ENCODE assay signal across 12 cellular contexts in genomic region chr9:32430720-32431119, GRCh38. TPM values are rescaled to one million over a fixed set of nuclear protein-coding genes. Genes with fewer than 3 reads are reported as not detected.
DNase-seq lines count a peak whose midpoint lies in the region; ATAC-seq and TF ChIP-seq lines count a peak whose summit lies in the region.
"Had no signal": no experiment of that assay in that cellular context is flagged by ENCODE, and none has a peak within 500 bp of the region (broad histone marks: within the 10 kb centered on the region; RNA-seq: fewer than 3 reads in every experiment).

No MANE protein-coding gene starts in this region.

- H3K4me3 Mint-ChIP-seq in HFFc6, result peak overlapping the region; percentile 67
- H3K4me3 Mint-ChIP-seq in type B pancreatic cell, result no peak overlapping the region
- H3K4me3 Mint-ChIP-seq in CD4-positive, alpha-beta memory T cell, result no peak overlapping the region
- H3K4me3 Mint-ChIP-seq: stimulated activated naive B cell treated with anti-CD40 and anti-IgM and Interleukin-4, amounts not matched to agents 10 μg/mL and 1 μg/mL and 100 μg/mL, for 72 hours had no signal

- H3K36me3 Mint-ChIP-seq in HFFc6 (ENCODE audit: low read depth) (peaks cover 26% of the 10 kb centered on the region), type B pancreatic cell (peaks cover 15% of the 10 kb centered on the region)
- H3K36me3 Mint-ChIP-seq in CD4-positive, alpha-beta memory T cell, result peaks cover 3 to 43% of the 10 kb centered on the region in 2 donors

- H3K27ac Mint-ChIP-seq in HFFc6, result peak overlapping the region; percentile 74
- H3K27ac Mint-ChIP-seq in type B pancreatic cell, result peak overlapping the region; percentile 29
- no peak overlapping the region for H3K27ac Mint-ChIP-seq in CD4-positive, alpha-beta memory T cell
- H3K27ac Mint-ChIP-seq: stimulated activated naive B cell treated with anti-CD40 and anti-IgM and Interleukin-4, amounts not matched to agents 10 μg/mL and 1 μg/mL and 100 μg/mL, for 72 hours had no signal

- CTCF ChIA-PET in CD4-positive, alpha-beta memory T cell (lab: Charles Lee; ENCODE audit: partially characterized antibody), result interaction anchor here (1.4 to 9.2 kb wide), 2 partner anchors 52 to 142 kb away, joined by 4 to 105 read pairs; no protein-coding TSS in a partner anchor

- H3K9me3 Mint-ChIP-seq in HFFc6 (no peaks in the 10 kb centered on the region), type B pancreatic cell (no peaks in the 10 kb centered on the region)
- no peaks in the 10 kb centered on the region for H3K9me3 Mint-ChIP-seq in CD4-positive, alpha-beta memory T cell
- H3K9me3 Mint-ChIP-seq: stimulated activated naive B cell treated with anti-CD40 and anti-IgM and Interleukin-4, amounts not matched to agents 10 μg/mL and 1 μg/mL and 100 μg/mL, for 72 hours had no signal

- H3K27me3 ChIP-seq in CD4-positive, alpha-beta memory T cell (ENCODE audit: insufficient read depth, low read length), result no peaks in the 10 kb centered on the region

- ATAC-seq in GM21447 (IDR thresholded peaks at IDR 0.05; ENCODE audit: unreplicated experiment), result no peak
- ATAC-seq: lower lobe of right lung; sciatic nerve; stimulated activated naive B cell treated with anti-CD40 and anti-IgM and Interleukin-4, amounts not matched to agents 10 μg/mL and 1 μg/mL and 100 μg/mL, for 72 hours had no signal

- no peaks in the 10 kb centered on the region for H3K4me1 ChIP-seq in CD4-positive, alpha-beta memory T cell (ENCODE audit: insufficient read depth, low read length)

- DNase-seq in HFFc6, result peak; percentile 62
- peak; percentile 72 for DNase-seq in amniotic epithelial cell (ENCODE audit: low read depth)
- peak; percentile 78 for DNase-seq in fibroblast of pulmonary artery (ENCODE audit: low read depth)
- DNase-seq in type B pancreatic cell (ENCODE audit: extremely low spot score, unreplicated experiment), result no peak
- no peak for DNase-seq in CD4-positive, alpha-beta memory T cell
- DNase-seq in activated T-cell treated with anti-CD3 and anti-CD28 coated beads for 4 hours, result no peak
- DNase-seq: lower lobe of right lung; NCI-H2171; stimulated activated naive B cell treated with anti-CD40 and anti-IgM and Interleukin-4, amounts not matched to agents 10 μg/mL and 1 μg/mL and 100 μg/mL, for 72 hours had no signal

- H3K27ac ChIP-seq in CD4-positive, alpha-beta memory T cell (ENCODE audit: low read depth, low read length), result no peak overlapping the region
- H3K27ac ChIP-seq: lower lobe of right lung, SK-N-MC had no signal

- peaks cover 55% of the 10 kb centered on the region for H3K4me1 Mint-ChIP-seq in HFFc6 (ENCODE audit: low read depth)
- H3K4me1 Mint-ChIP-seq in type B pancreatic cell (ENCODE audit: unreplicated experiment), result no peaks in the 10 kb centered on the region
- H3K4me1 Mint-ChIP-seq in CD4-positive, alpha-beta memory T cell, result peaks cover 0 to 6% (median 2%) of the 10 kb centered on the region in 4 donors
- H3K4me1 Mint-ChIP-seq: stimulated activated naive B cell treated with anti-CD40 and anti-IgM and Interleukin-4, amounts not matched to agents 10 μg/mL and 1 μg/mL and 100 μg/mL, for 72 hours had no signal

- no peak for TF ChIP-seq CTCF in HFFc6 (IDR thresholded peaks at IDR 0.05)
- TF ChIP-seq CTCF in fibroblast of pulmonary artery (IDR thresholded peaks at IDR 0.05; ENCODE audit: low read length, missing control alignments), result no peak
- TF ChIP-seq CTCF in type B pancreatic cell (conservative IDR thresholded peaks at IDR 0.05), result no peak

- intact Hi-C loops in CD4-positive, alpha-beta memory T cell (cut with micrococcal nuclease), result no loop called here

- H3K9me3 ChIP-seq in CD4-positive, alpha-beta memory T cell (ENCODE audit: control insufficient read depth in 1 of 2, low read length in 2 of 2), result no peaks in the 10 kb centered on the region
- H3K9me3 ChIP-seq: lower lobe of right lung had no signal

- H3K27me3 Mint-ChIP-seq in HFFc6 (ENCODE audit: insufficient read depth) (no peaks in the 10 kb centered on the region), type B pancreatic cell (no peaks in the 10 kb centered on the region)
- H3K27me3 Mint-ChIP-seq in CD4-positive, alpha-beta memory T cell, result no peaks in the 10 kb centered on the region
- H3K27me3 Mint-ChIP-seq: stimulated activated naive B cell treated with anti-CD40 and anti-IgM and Interleukin-4, amounts not matched to agents 10 μg/mL and 1 μg/mL and 100 μg/mL, for 72 hours had no signal

- H3K4me3 ChIP-seq in fibroblast of pulmonary artery (replicated peaks; ENCODE audit: low read depth, low read length), result no peak overlapping the region
- no peak overlapping the region for H3K4me3 ChIP-seq in CD4-positive, alpha-beta memory T cell (ENCODE audit: low read length in 2 of 2)
- H3K4me3 ChIP-seq: lower lobe of right lung, SK-N-MC had no signal

- no peaks in the 10 kb centered on the region for H3K36me3 ChIP-seq in CD4-positive, alpha-beta memory T cell (ENCODE audit: insufficient read depth, low read length)

- POLR2A ChIA-PET in CD4-positive, alpha-beta memory T cell (lab: Charles Lee; ENCODE audit: partially characterized antibody), result no interaction called here

RNA-seq across cellular contexts. Expression of gene ACO1, which starts 46.3 kb away (rescaled TPM):
- 10 to 100 TPM; 79.8 to 94.4 (median 84.0) TPM for total RNA-seq in HFFc6 (2021; fragmentation: NEBNext Ultra II Directional; extraction: Animal tissue kit (Norgen Biotek cat#: 25700))
- 31.6 and 32.5 TPM in 2 replicates for total RNA-seq in type B pancreatic cell (ENCODE audit: low replicate concordance)
- total RNA-seq in CD4-positive, alpha-beta memory T cell, result 1 to 10 TPM; 7.9 to 9.1 TPM
- 10 to 100 TPM in 1 of 2 donors, 1 to 10 TPM in 1; 9.2 to 11.9 TPM for polyA plus RNA-seq in CD4-positive, alpha-beta memory T cell

Comparison
In these comparisons a context has a peak if more than half of its experiments do, and no peak if none do; other contexts are left out.
1. DNase-seq: peak in HFFc6 (single experiment), amniotic epithelial cell (single experiment) and fibroblast of pulmonary artery (single experiment); none in type B pancreatic cell (single experiment), CD4-positive, alpha-beta memory T cell (0 of 5) and activated T-cell treated with anti-CD3 and anti-CD28 coated beads for 4 hours (single experiment).
2. H3K27ac Mint-ChIP-seq: peak in HFFc6 (single experiment) and type B pancreatic cell (single experiment); none in CD4-positive, alpha-beta memory T cell (0 of 7).